Comparison of ENCODE assay signal across 8 cellular contexts in genomic region chr12:48183091-48183875, GRCh38. TPM values are rescaled to one million over a fixed set of nuclear protein-coding genes. Genes with fewer than 3 reads are reported as not detected.
DNase-seq lines count a peak whose midpoint lies in the region; ATAC-seq and TF ChIP-seq lines count a peak whose summit lies in the region.

Gene CCDC184, plus strand, starts transcription at chr12:48183644. Its CDS starts 479 bp downstream, at chr12:48184123.

- H3K27me3 Mint-ChIP-seq in activated CD8-positive, alpha-beta T cell treated with anti-CD3 and anti-CD28 coated beads for 36 hours, result peaks cover 28% of the 10 kb centered on the region

- DNase-seq in A673 (ENCODE audit: low spot score) (peak; percentile 90), NCI-H510A (lab: John Stamatoyannopoulos, UW) (peak; percentile 60), lower lobe of right lung (peak; percentile 64)
- peak; percentile 77 for DNase-seq in activated CD8-positive, alpha-beta T cell treated with anti-CD3 and anti-CD28 coated beads for 36 hours
- peak in 2 of 3 donors; percentile 31 to 42 for DNase-seq in stimulated activated CD4-positive, alpha-beta T cell treated with anti-CD3 and anti-CD28 coated beads, TNF-alpha, amount 100 ng/mL, for 1 hour (ENCODE audit: low read depth in 3 of 3, low spot score in 1 of 3)

- H3K36me3 ChIP-seq in A673 (ENCODE audit: insufficient read depth, low read length, poor library complexity, severe bottlenecking) (no peaks in the 10 kb centered on the region), ectodermal cell (ENCODE audit: control insufficient read depth, insufficient read depth, low read length) (no peaks in the 10 kb centered on the region), lower lobe of right lung (no peaks in the 10 kb centered on the region)

- no peaks in the 10 kb centered on the region for H3K36me3 Mint-ChIP-seq in activated CD8-positive, alpha-beta T cell treated with anti-CD3 and anti-CD28 coated beads for 36 hours (ENCODE audit: low read depth)

- CTCF ChIA-PET in A673 (lab: Charles Lee), result interaction anchor here (0.6 to 1.0 kb wide), 2 partner anchors 241 to 435 kb away, joined by 3 read pairs; no protein-coding TSS in a partner anchor
- CTCF ChIA-PET in activated CD8-positive, alpha-beta T cell treated with anti-CD3 and anti-CD28 coated beads for 36 hours (lab: Charles Lee), result interaction anchor here (0.7 to 1.5 kb wide), 24 partner anchors 10 to 435 kb away, joined by 3 to 18 read pairs (median 3); partner anchors contain the start of genes ASB8 and PFKM

- H3K27me3 ChIP-seq in A673 (replicated peaks; ENCODE audit: insufficient read depth, low read depth, low read length, poor library complexity) (peaks cover 15% of the 10 kb centered on the region), ectodermal cell (ENCODE audit: control insufficient read depth, insufficient read depth, low read length, poor library complexity, severe bottlenecking) (peaks cover 70% of the 10 kb centered on the region), lower lobe of right lung (ENCODE audit: low read depth) (peaks cover 68% of the 10 kb centered on the region)

- BruUV-seq in A673 (replicated peaks; lab: Mats Ljungman, UMichigan), result no TSS peak

- H3K4me1 Mint-ChIP-seq in activated CD8-positive, alpha-beta T cell treated with anti-CD3 and anti-CD28 coated beads for 36 hours (ENCODE audit: low read depth), result peaks cover 16% of the 10 kb centered on the region

- POLR2A ChIA-PET in A673 (lab: Charles Lee; ENCODE audit: low non-redundant PET), result no interaction called here
- POLR2A ChIA-PET in activated CD8-positive, alpha-beta T cell treated with anti-CD3 and anti-CD28 coated beads for 36 hours (lab: Charles Lee), result interaction anchor here (0.8 to 1.3 kb wide), 3 partner anchors 8 to 18 kb away, joined by 3 read pairs; no protein-coding TSS in a partner anchor

- TF ChIP-seq CTCF in A673 (conservative IDR thresholded peaks at IDR 0.05; ENCODE audit: low read depth, low read length) (peak; percentile 53), lower lobe of right lung (IDR thresholded peaks at IDR 0.05) (peak; percentile 33)
- peak; percentile 44 for TF ChIP-seq CTCF in activated CD8-positive, alpha-beta T cell treated with anti-CD3 and anti-CD28 coated beads for 36 hours (IDR thresholded peaks at IDR 0.05)

- H3K4me1 ChIP-seq in A673 (ENCODE audit: insufficient read depth, low read length, poor library complexity, severe bottlenecking) (peaks cover 30% of the 10 kb centered on the region), ectodermal cell (ENCODE audit: control insufficient read depth, insufficient read depth, low read length) (peaks cover 21% of the 10 kb centered on the region), lower lobe of right lung (peaks cover 23% of the 10 kb centered on the region)

- no peak within 1 kb of the TSS for H3K27ac Mint-ChIP-seq in activated CD8-positive, alpha-beta T cell treated with anti-CD3 and anti-CD28 coated beads for 36 hours

- 0 to 1% methylated on average over 61 of the region's 61 CpGs for WGBS in ectodermal cell, 2 experiments

- H3K27ac ChIP-seq in A673 (ENCODE audit: low read depth, low read length, poor library complexity, severe bottlenecking), result no peak within 1 kb of the TSS
- peak within 1 kb of the TSS; percentile 30 for H3K27ac ChIP-seq in ectodermal cell (ENCODE audit: insufficient read depth, low read depth, low read length, poor library complexity, severe bottlenecking)
- no peak within 1 kb of the TSS for H3K27ac ChIP-seq in lower lobe of right lung

- intact Hi-C loops in A673 (cut with micrococcal nuclease; ENCODE audit: unreplicated experiment), result loop anchor here (10.0 kb wide), 4 partner anchors 178 to 432 kb away; partner anchors contain the start of genes COL2A1 and TMEM106C
- intact Hi-C loops in activated CD8-positive, alpha-beta T cell treated with anti-CD3 and anti-CD28 coated beads for 36 hours (cut with micrococcal nuclease), result loop anchor here (10.0 kb wide), 1 partner anchor 432 kb away; no protein-coding TSS in a partner anchor
- intact Hi-C loops in lower lobe of right lung (cut with DNase I), result no loop called here

- peak; percentile 53 for ATAC-seq in GM18858 (IDR thresholded peaks at IDR 0.05; ENCODE audit: unreplicated experiment)
- ATAC-seq in HG03103 (IDR thresholded peaks at IDR 0.05; ENCODE audit: low read depth, unreplicated experiment), result peak; percentile 50
- peak; percentile 70 for ATAC-seq in activated CD8-positive, alpha-beta T cell treated with anti-CD3 and anti-CD28 coated beads for 36 hours
- ATAC-seq in lower lobe of right lung, result peak; percentile 76 to 80

- H3K9me3 ChIP-seq in A673 (ENCODE audit: low read depth, low read length, poor library complexity, severe bottlenecking), result no peaks in the 10 kb centered on the region
- no peaks in the 10 kb centered on the region for H3K9me3 ChIP-seq in ectodermal cell (ENCODE audit: control insufficient read depth, low read length)
- no peaks in the 10 kb centered on the region for H3K9me3 ChIP-seq in lower lobe of right lung

- H3K4me3 ChIP-seq in A673 (ENCODE audit: low read depth, low read length, poor library complexity, severe bottlenecking) (peak within 1 kb of the TSS; percentile 67), ectodermal cell (ENCODE audit: insufficient read depth, low read depth, low read length) (peak within 1 kb of the TSS; percentile 72), lower lobe of right lung (peak within 1 kb of the TSS; percentile 75)

- H3K9me3 Mint-ChIP-seq in activated CD8-positive, alpha-beta T cell treated with anti-CD3 and anti-CD28 coated beads for 36 hours, result no peaks in the 10 kb centered on the region

- peak within 1 kb of the TSS; percentile 83 for H3K4me3 Mint-ChIP-seq in activated CD8-positive, alpha-beta T cell treated with anti-CD3 and anti-CD28 coated beads for 36 hours

RNA-seq across cellular contexts. Expression of gene CCDC184, which starts in this region (rescaled TPM):
- total RNA-seq in A673 (2021), result 0.63 and 0.69 TPM in 2 replicates
- under 1 TPM; 0.25 to 0.34 TPM for total RNA-seq in activated CD8-positive, alpha-beta T cell treated with anti-CD3 and anti-CD28 coated beads for 36 hours
- 6.5 TPM for polyA plus RNA-seq in ectodermal cell (2013, experiment 1 of 4)
- polyA plus RNA-seq in ectodermal cell (2013, experiment 2 of 4), result 6.6 TPM
- 4.9 TPM for polyA plus RNA-seq in ectodermal cell (2013, experiment 3 of 4)
- polyA plus RNA-seq in ectodermal cell (2013, experiment 4 of 4), result 6.0 TPM
- total RNA-seq in lower lobe of right lung, result 1.0 TPM

Comparison
In these comparisons a context has a peak if more than half of its experiments do, and no peak if none do; other contexts are left out.
1. Peak in DNase-seq and H3K4me3 ChIP-seq in A673; RNA of the gene not detected or under 1 TPM.
2. Peak in DNase-seq and ATAC-seq in activated CD8-positive, alpha-beta T cell treated with anti-CD3 and anti-CD28 coated beads for 36 hours; RNA of the gene not detected or under 1 TPM.
3. DNase-seq: peak in every context shown above with its lines; median percentile 90 in A673; 77 in activated CD8-positive, alpha-beta T cell treated with anti-CD3 and anti-CD28 coated beads for 36 hours; 64 in lower lobe of right lung; 60 in NCI-H510A; 36 in stimulated activated CD4-positive, alpha-beta T cell treated with anti-CD3 and anti-CD28 coated beads, TNF-alpha, amount 100 ng/mL, for 1 hour.